Comparison of ENCODE assay signal across 27 cellular contexts in genomic region chr1:224727851-224728250, GRCh38.
DNase-seq lines count a peak whose midpoint lies in the region; ATAC-seq, FAIRE-seq and TF ChIP-seq lines count a peak whose summit lies in the region.
"Had no signal": no experiment of that assay in that cellular context is flagged by ENCODE, and none has a peak within 500 bp of the region (broad histone marks: within the 10 kb centered on the region; RNA-seq: fewer than 3 reads in every experiment).

No MANE protein-coding gene starts in this region.

- no peaks in the 10 kb centered on the region for H3K9me3 Mint-ChIP-seq in nephron progenitor cell
- H3K9me3 Mint-ChIP-seq: activated B cell treated with CpG ODN at 0.5 μM for 24 hours; neural crest cell; T-helper 2 cell treated with Interferon-gamma antibody and Interleukin-4, amounts not matched to agents 5 μg/mL and 100 μg/mL, for 36 hours had no signal

- no peak for ATAC-seq in GM18870 (IDR thresholded peaks at IDR 0.05; ENCODE audit: unreplicated experiment)
- ATAC-seq in HG03159 (IDR thresholded peaks at IDR 0.05; ENCODE audit: unreplicated experiment), result no peak
- ATAC-seq: A549, esophagus mucosa, left lobe of liver had no signal

- peaks cover 4% of the 10 kb centered on the region for H3K27me3 Mint-ChIP-seq in nephron progenitor cell (ENCODE audit: low read depth, poor library complexity)
- H3K27me3 Mint-ChIP-seq: activated B cell treated with CpG ODN at 0.5 μM for 24 hours had no signal

- no peaks in the 10 kb centered on the region for H3K36me3 Mint-ChIP-seq in nephron progenitor cell (ENCODE audit: low read depth)

- FAIRE-seq in HTR-8/SVneo (lab: Jason Lieb, UNC), result no peak
- FAIRE-seq: A549, D721Med, G401.6, urothelium cell line had no signal

- peak overlapping the region; percentile 16 for H3K4me3 Mint-ChIP-seq in nephron progenitor cell
- H3K4me3 Mint-ChIP-seq: activated B cell treated with CpG ODN at 0.5 μM for 24 hours; neural crest cell; T-helper 2 cell treated with Interferon-gamma antibody and Interleukin-4, amounts not matched to agents 5 μg/mL and 100 μg/mL, for 36 hours had no signal

- H3K4me1 Mint-ChIP-seq in nephron progenitor cell, result peaks cover 73% of the 10 kb centered on the region

- H3K4me3 ChIP-seq in epithelial cell of esophagus (ENCODE audit: low read length), result no peak overlapping the region
- H3K4me3 ChIP-seq: A549, spleen had no signal

- TF ChIP-seq CTCF in epithelial cell of esophagus (IDR thresholded peaks at IDR 0.05; ENCODE audit: insufficient read depth, low read depth, low read length, missing control alignments) (no peak), nephron progenitor cell (IDR thresholded peaks at IDR 0.05) (no peak)

- peak; percentile 46 for DNase-seq in AG08395 (ENCODE audit: low spot score)
- DNase-seq in HS-5 (ENCODE audit: low read depth), result peak; percentile 58
- peak; percentile 68 for DNase-seq in epithelial cell of esophagus (ENCODE audit: low read depth)
- DNase-seq in nephron progenitor cell, result no peak
- DNase-seq in UCSD-AML1 (lab: John Stamatoyannopoulos, UW; ENCODE audit: unreplicated experiment), result no peak
- no peak for DNase-seq in HTR-8/SVneo (ENCODE audit: insufficient read length, low spot score)
- DNase-seq: activated B cell treated with CpG ODN at 0.5 μM for 24 hours; activated CD4-positive, alpha-beta T cell treated with anti-CD3 and anti-CD28 coated beads, Interleukin-2, amount 50 U/mL, for 48 hours; activated gamma-delta T cell treated with Interleukin-2 at 50 U/mL for 16 hours; activated T-cell treated with anti-CD3 and anti-CD28 coated beads for 4 hours; amniotic stem cell; cerebellar nuclear complex; head of caudate nucleus; NCI-H1092 treated with DMSO at 0.1 percent for 48 hours; NCI-H2029 treated with DMSO at 0.1 percent for 48 hours; NCI-H446 treated with DMSO at 0.1 percent for 48 hours; spleen had no signal

- H3K27ac Mint-ChIP-seq in nephron progenitor cell, result peak overlapping the region; percentile 2
- H3K27ac Mint-ChIP-seq: activated B cell treated with CpG ODN at 0.5 μM for 24 hours; T-helper 2 cell treated with Interferon-gamma antibody and Interleukin-4, amounts not matched to agents 5 μg/mL and 100 μg/mL, for 36 hours had no signal

Comparison
In these comparisons a context has a peak if more than half of its experiments do, and no peak if none do; other contexts are left out.
1. DNase-seq: peak in AG08395 (single experiment), HS-5 (single experiment) and epithelial cell of esophagus (single experiment); none in nephron progenitor cell (single experiment), UCSD-AML1 (single experiment) and HTR-8/SVneo (single experiment).